8 cellular contexts compared by ENCODE assay signal in the genomic region with DNA sequence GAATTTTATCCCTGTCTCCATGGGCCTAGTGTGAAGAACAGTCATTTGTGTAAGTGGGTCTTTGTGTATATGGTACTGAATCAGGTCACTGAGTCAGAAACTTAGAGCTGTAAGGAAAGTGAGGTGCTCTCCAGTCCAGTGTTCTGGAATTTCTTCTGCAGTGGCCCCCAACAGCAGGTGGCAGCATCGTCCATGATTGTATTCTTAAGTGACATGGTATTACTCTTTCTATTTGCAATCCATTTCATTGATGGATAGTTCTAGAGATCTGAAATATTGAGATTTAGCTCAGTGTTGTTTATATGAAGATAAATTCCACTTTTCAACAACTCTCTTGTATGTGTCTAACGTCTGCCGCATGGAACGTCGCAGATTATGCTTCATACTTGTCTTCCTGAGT. TPM values are rescaled to one million over a fixed set of nuclear protein-coding genes. Genes with fewer than 3 reads are reported as not detected.
DNase-seq lines count a peak whose midpoint lies in the region; TF ChIP-seq lines count a peak whose summit lies in the region.
"Not testable (repeated sequence)": the region's sequence is repeated elsewhere in the genome, so short reads cannot be mapped to it uniquely, and the experiment has no call there.

No MANE protein-coding gene starts in this region.

- not testable (repeated sequence) for H4K20me1 ChIP-seq in PC-9 (ENCODE audit: insufficient read depth)

- not testable (repeated sequence) for H3K9me2 ChIP-seq in PC-9 (ENCODE audit: insufficient read depth)

- not testable (repeated sequence) for H3K36me3 Mint-ChIP-seq in Caco-2 (ENCODE audit: insufficient read depth, unreplicated experiment); HFFc6 (ENCODE audit: low read depth)

- H3K4me1 ChIP-seq in Caco-2; PC-9 (replicated peaks; ENCODE audit: insufficient read depth); testis: not testable (repeated sequence)

- H3K4me3 ChIP-seq in Caco-2 (ENCODE audit: low read depth, low read length); PC-9; brain microvascular endothelial cell (ENCODE audit: low read depth, low read length); foreskin fibroblast (ENCODE audit: low read depth in 1 of 2, low read length in 2 of 2); testis: not testable (repeated sequence)

- not testable (repeated sequence) for H3K27me3 Mint-ChIP-seq in Caco-2 (ENCODE audit: insufficient read depth, unreplicated experiment); HFFc6 (ENCODE audit: insufficient read depth)

- TF ChIP-seq CTCF in Caco-2 (IDR thresholded peaks at IDR 0.05; ENCODE audit: insufficient read depth in 1 of 2, low read depth in 1 of 2, low read length in 1 of 2, severe bottlenecking in 1 of 2, unreplicated experiment in 1 of 2) (peak; percentile 23 to 45), HFFc6 (IDR thresholded peaks at IDR 0.05) (peak; percentile 75), PC-9 (conservative IDR thresholded peaks at IDR 0.05) (0 out of 2 replicates have a peak, but pooled peaks have one; percentile 39), brain microvascular endothelial cell (IDR thresholded peaks at IDR 0.05; ENCODE audit: low read depth, low read length, missing control alignments) (peak; percentile 57), foreskin fibroblast (IDR thresholded peaks at IDR 0.05; ENCODE audit: low read depth, low read length) (peak; percentile 30)
- TF ChIP-seq CTCF in testis (IDR thresholded peaks at IDR 0.05) = not testable (repeated sequence)

- CTCF ChIA-PET in Caco-2 (lab: Charles Lee); PC-9 (lab: Charles Lee): not testable (repeated sequence)

- H3K4me3 Mint-ChIP-seq in Caco-2 (ENCODE audit: unreplicated experiment); HFFc6: not testable (repeated sequence)

- POLR2A ChIA-PET in Caco-2 (lab: Charles Lee); PC-9 (lab: Charles Lee; ENCODE audit: unreplicated experiment): not testable (repeated sequence)

- H3K27ac Mint-ChIP-seq in Caco-2 (ENCODE audit: unreplicated experiment); HFFc6: not testable (repeated sequence)

- not testable (repeated sequence) for H3F3A ChIP-seq in PC-9 (ENCODE audit: insufficient read depth, low read depth)

- BruUV-seq in Caco-2 (replicated peaks; lab: Mats Ljungman, UMichigan); PC-9 (replicated peaks; lab: Mats Ljungman, UMichigan): not testable (repeated sequence)

- not testable (repeated sequence) for H3K79me2 ChIP-seq in PC-9 (ENCODE audit: low read depth)

- DNase-seq in Caco-2 (peak; percentile 45 to 56), HFFc6 (peak; percentile 38), PC-9 (peak in 1 of 2 experiments; percentile 18), brain microvascular endothelial cell (peak; percentile 53), foreskin fibroblast (peak; percentile 9 to 61), myocyte (ENCODE audit: low read depth) (peak; percentile 20), testis (peak; percentile 31)
- DNase-seq in activated CD4-positive, alpha-beta T cell treated with anti-CD3 and anti-CD28 coated beads, Interleukin-2, amount 50 U/mL, for 48 hours = peak; percentile 26 to 53

- intact Hi-C loops in Caco-2 (cut with micrococcal nuclease; ENCODE audit: unreplicated experiment) = loop anchor here (2.0 kb wide), 1 partner anchor 304 kb away; no protein-coding TSS in a partner anchor
- intact Hi-C loops in PC-9 (cut with micrococcal nuclease; ENCODE audit: unreplicated experiment); testis (cut with DNase I; ENCODE audit: low total_unique reads): not testable (repeated sequence)

- in situ Hi-C loops in brain microvascular endothelial cell (cut with HindIII; ENCODE audit: low pct_ligation_motif_present, low sequenced_read_pairs) = not testable (repeated sequence)

- H3K9me3 ChIP-seq in Caco-2; PC-9 (ENCODE audit: insufficient read depth, low read depth); testis: not testable (repeated sequence)

- H3K9me3 Mint-ChIP-seq in Caco-2 (ENCODE audit: unreplicated experiment); HFFc6: not testable (repeated sequence)

- TF ChIP-seq POLR2A in testis (IDR thresholded peaks at IDR 0.05) = not testable (repeated sequence)

- H3K36me3 ChIP-seq in Caco-2 (ENCODE audit: control insufficient read depth, insufficient read depth, low read length); PC-9 (ENCODE audit: low read depth); brain microvascular endothelial cell (replicated peaks); testis (ENCODE audit: low read depth, missing control alignments): not testable (repeated sequence)

- H3K27me3 ChIP-seq in Caco-2 (replicated peaks; ENCODE audit: control insufficient read depth, insufficient read depth, low read length); PC-9 (ENCODE audit: insufficient read depth, low read depth); brain microvascular endothelial cell (replicated peaks); testis: not testable (repeated sequence)

- not testable (repeated sequence) for H3K4me2 ChIP-seq in PC-9

- H2AFZ ChIP-seq in PC-9 = not testable (repeated sequence)

- H3K4me1 Mint-ChIP-seq in Caco-2 (ENCODE audit: low read depth, unreplicated experiment); HFFc6 (ENCODE audit: low read depth): not testable (repeated sequence)

- 59 to 69% methylated on average over 5 of the region's 5 CpGs for WGBS in testis, 2 donors

- not testable (repeated sequence) for H3K27ac ChIP-seq in PC-9, brain microvascular endothelial cell, testis

RNA-seq across cellular contexts. Expression of a gene that starts 20.5 kb away (rescaled TPM):
- 46.7 and 51.8 TPM in 2 replicates for total RNA-seq in Caco-2 (2022)
- total RNA-seq in HFFc6 (2021; fragmentation: NEBNext Ultra II Directional; extraction: Animal tissue kit (Norgen Biotek cat#: 25700)) = 10 to 100 TPM; 35.2 to 44.9 (median 39.5) TPM
- total RNA-seq in PC-9 (2021) = 24.0 and 26.3 TPM in 2 replicates
- 51.1 and 57.0 TPM in 2 replicates for total RNA-seq in myocyte
- 11.0 TPM for polyA plus RNA-seq in myocyte (2012)
- 10 to 100 TPM; 49.2 to 74.3 TPM for total RNA-seq in testis
- 54.8 TPM for polyA plus RNA-seq in testis (ENCODE audit: insufficient read depth, low read depth, low replicate concordance)
